In genomic region chr7:125480762-125481161, GRCh38 we compare ENCODE assay signal across 17 cellular contexts.
DNase-seq lines count a peak whose midpoint lies in the region; ATAC-seq and TF ChIP-seq lines count a peak whose summit lies in the region.
"Had no signal": no experiment of that assay in that cellular context is flagged by ENCODE, and none has a peak within 500 bp of the region (broad histone marks: within the 10 kb centered on the region; RNA-seq: fewer than 3 reads in every experiment).

No MANE protein-coding gene starts in this region.

- ATAC-seq in WTC11 = peak; percentile 77
- ATAC-seq: A549, HepG2 had no signal

- H3K27me3 Mint-ChIP-seq in H9 (ENCODE audit: low read depth) (no peaks in the 10 kb centered on the region), WTC11 (ENCODE audit: low read depth) (no peaks in the 10 kb centered on the region)
- H3K27me3 Mint-ChIP-seq: CD4-positive, alpha-beta memory T cell; IgD-negative memory B cell had no signal

- H3K9ac ChIP-seq in H9 (ENCODE audit: extremely low read depth, insufficient read length, low read length) (no peak overlapping the region), mesenchymal stem cell (ENCODE audit: low read length) (no peak overlapping the region)

- H3K23ac ChIP-seq in H9 (ENCODE audit: insufficient read length, low read depth, low read length) (no peak overlapping the region), mesenchymal stem cell (ENCODE audit: low read length in 2 of 2) (no peak overlapping the region)

- H3K18ac ChIP-seq in H9 (ENCODE audit: insufficient read length, low read depth, low read length) (no peak overlapping the region), mesenchymal stem cell (ENCODE audit: low read depth in 1 of 2, low read length in 2 of 2) (no peak overlapping the region)

- CTCF ChIA-PET in WTC11 (lab: Charles Lee) = no interaction called here

- H3K27ac Mint-ChIP-seq in H9 (peak overlapping the region in 1 of 3 experiments; percentile 18; a peak in 1 of 7 replicates), WTC11 (peak overlapping the region; percentile 37; the same call in 1 of the 2 replicates)
- H3K27ac Mint-ChIP-seq: CD14-positive monocyte; CD4-positive, alpha-beta memory T cell had no signal

- H2AFZ ChIP-seq in H9 (ENCODE audit: low read length) (no peak overlapping the region), mesenchymal stem cell (ENCODE audit: low read depth, low read length) (peak overlapping the region; percentile 51)

- H4K91ac ChIP-seq in H9 (ENCODE audit: insufficient read length, low read depth, low read length) (no peak overlapping the region), mesenchymal stem cell (ENCODE audit: low read length) (no peak overlapping the region)

- H3K79me2 ChIP-seq in H9 (ENCODE audit: insufficient read depth, low read length) = no peaks in the 10 kb centered on the region

- no peaks in the 10 kb centered on the region for H3K4me1 ChIP-seq in H9 (ENCODE audit: insufficient read depth, low read length)
- no peaks in the 10 kb centered on the region for H3K4me1 ChIP-seq in mesenchymal stem cell (ENCODE audit: control insufficient read depth, insufficient read depth, low read depth, low read length)
- no peaks in the 10 kb centered on the region for H3K4me1 ChIP-seq in esophagus squamous epithelium
- H3K4me1 ChIP-seq: A549, HAP-1 had no signal

- no peak overlapping the region for H2AK5ac ChIP-seq in H9 (ENCODE audit: insufficient read length, low read length)
- no peak overlapping the region for H2AK5ac ChIP-seq in mesenchymal stem cell (ENCODE audit: low read length, severe bottlenecking)

- DNase-seq in H9 (peak; percentile 61), WTC11 (ENCODE audit: low spot score) (no peak), mesenchymal stem cell (no peak), NCI-H510A treated with DMSO at 0.1 percent for 48 hours (lab: John Stamatoyannopoulos, UW) (no peak), esophagus squamous epithelium (lab: John Stamatoyannopoulos, UW) (no peak), HK-2 (ENCODE audit: unreplicated experiment) (no peak)
- DNase-seq: AML-193; CD4-positive, alpha-beta memory T cell; DMS153; DMS79; GDM1; KBM-7 had no signal

- no peaks in the 10 kb centered on the region for H3K27me3 ChIP-seq in H9 (ENCODE audit: insufficient read depth, low read length)
- no peaks in the 10 kb centered on the region for H3K27me3 ChIP-seq in mesenchymal stem cell (ENCODE audit: control insufficient read depth in 1 of 2, insufficient read depth in 1 of 2, low read length in 2 of 2)
- no peaks in the 10 kb centered on the region for H3K27me3 ChIP-seq in esophagus squamous epithelium

- no peaks in the 10 kb centered on the region for H4K20me1 ChIP-seq in H9 (ENCODE audit: control insufficient read depth, insufficient read depth, insufficient read length)

- no peak overlapping the region for H4K5ac ChIP-seq in H9 (ENCODE audit: insufficient read length, low read depth, low read length)

- H3K27ac ChIP-seq in H9 (ENCODE audit: insufficient read length, low read depth, low read length) (no peak overlapping the region), mesenchymal stem cell (ENCODE audit: low read length, poor library complexity, severe bottlenecking) (no peak overlapping the region), esophagus squamous epithelium (no peak overlapping the region)
- H3K27ac ChIP-seq: A549 had no signal

- H3K4me3 ChIP-seq in mesenchymal stem cell (ENCODE audit: insufficient read depth in 1 of 2, low read depth in 1 of 2, low read length in 2 of 2) = no peak overlapping the region
- H3K4me3 ChIP-seq in esophagus squamous epithelium = no peak overlapping the region
- H3K4me3 ChIP-seq: A549, HAP-1 had no signal

- H3K36me3 ChIP-seq in mesenchymal stem cell (ENCODE audit: control insufficient read depth in 1 of 2, insufficient read depth in 2 of 2, low read depth in 1 of 2, low read length in 2 of 2) = no peaks in the 10 kb centered on the region
- H3K36me3 ChIP-seq in esophagus squamous epithelium = no peaks in the 10 kb centered on the region
- H3K36me3 ChIP-seq: HAP-1 had no signal

- H3K9me3 Mint-ChIP-seq in H9 (no peaks in the 10 kb centered on the region), WTC11 (no peaks in the 10 kb centered on the region)

- no peak overlapping the region for H3K56ac ChIP-seq in H9 (ENCODE audit: insufficient read length, low read depth, low read length)

- H3K23me2 ChIP-seq in H9 (ENCODE audit: insufficient read length, low read depth, low read length, poor library complexity, severe bottlenecking) = no peaks in the 10 kb centered on the region

- H3K9me3 ChIP-seq in H9 (ENCODE audit: control insufficient read depth, low read depth, low read length) (no peaks in the 10 kb centered on the region), mesenchymal stem cell (ENCODE audit: control insufficient read depth, low read length) (no peaks in the 10 kb centered on the region), esophagus squamous epithelium (no peaks in the 10 kb centered on the region)
- H3K9me3 ChIP-seq: A549, HAP-1 had no signal

- POLR2A ChIA-PET in WTC11 (lab: Charles Lee) = interaction anchor here (0.6 kb wide), 1 partner anchor 417 kb away, joined by 5 read pairs; no protein-coding TSS in a partner anchor

- no peak overlapping the region for H3K4me3 Mint-ChIP-seq in H9
- no peak overlapping the region for H3K4me3 Mint-ChIP-seq in WTC11
- H3K4me3 Mint-ChIP-seq: CD14-positive monocyte; CD4-positive, alpha-beta memory T cell; IgD-negative memory B cell had no signal

- TF ChIP-seq CTCF in H9 (conservative IDR thresholded peaks at IDR 0.05) (no peak; the same call in 2 of the 3 replicates), WTC11 (IDR thresholded peaks at IDR 0.05) (no peak), esophagus squamous epithelium (IDR thresholded peaks at IDR 0.05) (no peak)

- H3K36me3 Mint-ChIP-seq in H9 (ENCODE audit: insufficient read depth in 1 of 3, low read depth in 3 of 3) (no peaks in the 10 kb centered on the region), WTC11 (no peaks in the 10 kb centered on the region)
- H3K36me3 Mint-ChIP-seq: CD14-positive monocyte; CD4-positive, alpha-beta memory T cell; IgD-negative memory B cell had no signal

- H2BK120ac ChIP-seq in H9 (ENCODE audit: low read depth, low read length, poor library complexity, severe bottlenecking) (no peak overlapping the region), mesenchymal stem cell (ENCODE audit: low read depth, low read length) (no peak overlapping the region)

- no CpG with 5 or more reads among the region's 10 CpGs for WGBS in H9 (ENCODE audit: extremely low coverage, insufficient read length, low lambda C conversion rate)
- 97% methylated on average over 10 of the region's 10 CpGs for WGBS in mesenchymal stem cell
- 91 to 92% methylated on average over 10 of the region's 10 CpGs for WGBS in esophagus squamous epithelium, 2 donors

- no peaks in the 10 kb centered on the region for H3K79me1 ChIP-seq in H9 (ENCODE audit: insufficient read depth, low read depth, low read length, poor library complexity, severe bottlenecking)
- H3K79me1 ChIP-seq in mesenchymal stem cell (replicated peaks; ENCODE audit: low read length, poor library complexity, severe bottlenecking) = no peaks in the 10 kb centered on the region

- TF ChIP-seq POLR2A in esophagus squamous epithelium (IDR thresholded peaks at IDR 0.05) = no peak

- H3T11ph ChIP-seq in H9 (ENCODE audit: low read length) = no peak overlapping the region

- no peak overlapping the region for H3K4me2 ChIP-seq in H9 (ENCODE audit: insufficient read depth, insufficient read length, low read length)
- H3K4me2 ChIP-seq in mesenchymal stem cell (ENCODE audit: low read length, poor library complexity, severe bottlenecking) = no peak overlapping the region
- H3K4me2 ChIP-seq: A549 had no signal

- H3K14ac ChIP-seq in H9 (ENCODE audit: insufficient read depth, low read length) = no peak overlapping the region
- H3K14ac ChIP-seq in mesenchymal stem cell (ENCODE audit: low read length in 2 of 2) = no peak overlapping the region

- H3K4me1 Mint-ChIP-seq in H9 (no peaks in the 10 kb centered on the region), WTC11 (peaks cover 3% of the 10 kb centered on the region; the same call in 1 of the 2 replicates)
- H3K4me1 Mint-ChIP-seq: CD14-positive monocyte; CD4-positive, alpha-beta memory T cell; IgD-negative memory B cell had no signal

- no peak overlapping the region for H2BK12ac ChIP-seq in H9 (ENCODE audit: insufficient read length, low read depth, low read length)
- H2BK12ac ChIP-seq in mesenchymal stem cell (ENCODE audit: low read length in 2 of 2) = no peak overlapping the region

- H2BK15ac ChIP-seq in H9 (ENCODE audit: low read depth, low read length) (no peak overlapping the region), mesenchymal stem cell (ENCODE audit: low read depth, poor library complexity, severe bottlenecking) (no peak overlapping the region)

- intact Hi-C loops in esophagus squamous epithelium (cut with DNase I) = no loop called here

- H4K8ac ChIP-seq in H9 (replicated peaks; ENCODE audit: insufficient read length, low read depth, low read length) (no peak overlapping the region), mesenchymal stem cell (ENCODE audit: low read length) (no peak overlapping the region)

- no peak overlapping the region for H2BK20ac ChIP-seq in H9 (ENCODE audit: low read depth, low read length, poor library complexity, severe bottlenecking)

- H3K4ac ChIP-seq in H9 (ENCODE audit: low read depth, low read length) = no peak overlapping the region
- H3K4ac ChIP-seq in mesenchymal stem cell (ENCODE audit: low read depth in 1 of 2, low read length in 2 of 2) = peak overlapping the region in 1 of 2 experiments; percentile 73

- H2BK5ac ChIP-seq in H9 (ENCODE audit: insufficient read length, low read length) (no peak overlapping the region), mesenchymal stem cell (ENCODE audit: low read depth, low read length, poor library complexity, severe bottlenecking) (no peak overlapping the region)

TF ChIP-seq in WTC11, 78 proteins besides CTCF, POLR2A, EP300 and RAD21 (continues in another document):
- TF ChIP-seq ZNF281 (CRISPR knock-in tag; IDR thresholded peaks at IDR 0.05) = no peak
